11 cellular contexts compared by ENCODE assay signal in the genomic region with DNA sequence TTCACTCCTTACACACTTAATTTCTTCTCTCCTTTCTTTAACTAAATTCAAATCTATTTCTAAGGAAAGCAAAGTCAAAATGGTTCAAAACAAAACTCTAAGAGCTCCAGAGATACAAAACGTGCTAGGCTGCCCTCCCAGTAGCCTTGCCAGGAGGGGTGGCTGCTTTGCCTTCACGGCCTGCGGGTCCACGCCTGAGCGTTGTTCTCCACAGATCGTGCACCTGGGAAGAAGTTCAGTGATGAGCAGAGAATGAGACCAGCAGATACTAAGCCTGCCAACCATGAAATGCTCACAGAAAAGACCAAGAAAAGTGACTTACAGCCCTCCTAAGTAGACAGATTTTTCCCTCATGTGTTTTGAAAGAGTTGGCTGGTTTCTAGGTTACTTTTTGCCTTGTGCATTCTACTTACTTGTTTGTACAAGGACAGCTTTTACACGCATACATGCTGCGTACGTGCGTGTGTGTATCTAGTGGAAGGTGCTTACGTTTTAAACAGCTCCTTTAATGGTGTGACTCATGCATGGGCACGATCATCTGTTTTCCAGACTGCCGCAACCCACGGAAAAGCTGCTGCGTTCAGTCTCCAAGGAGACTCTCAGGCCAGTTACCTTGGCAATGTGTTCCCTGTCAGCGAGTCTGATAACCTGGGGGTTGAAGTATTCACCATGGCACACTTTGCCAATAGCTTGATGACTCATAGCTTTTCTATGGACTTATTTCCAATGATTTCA. TPM values are rescaled to one million over a fixed set of nuclear protein-coding genes. Genes with fewer than 3 reads are reported as not detected.
A peak's percentile ranks its signal among the peaks of the same experiment; 100 is the strongest.
DNase-seq lines count a peak whose midpoint lies in the region; ATAC-seq and TF ChIP-seq lines count a peak whose summit lies in the region.
"Had no signal": no experiment of that assay in that cellular context is flagged by ENCODE, and none has a peak within 500 bp of the region (broad histone marks: within the 10 kb centered on the region; RNA-seq: fewer than 3 reads in every experiment).

No MANE protein-coding gene starts in this region.

- 13% methylated on average over 15 of the region's 16 CpGs for WGBS in mammary epithelial cell (ENCODE audit: low coverage, missing lambda C conversion rate)

- peaks cover 13% of the 10 kb centered on the region for H3K4me1 ChIP-seq in mammary epithelial cell (ENCODE audit: insufficient read depth, low read length)
- peaks cover 0 to 8% of the 10 kb centered on the region in 2 donors for H3K4me1 ChIP-seq in thoracic aorta (ENCODE audit: control insufficient read depth in 1 of 2, low read depth in 2 of 2)

- H3K36me3 ChIP-seq in mammary epithelial cell (ENCODE audit: insufficient read depth, low read length) (no peaks in the 10 kb centered on the region), thoracic aorta (no peaks in the 10 kb centered on the region)

- DNase-seq in HT1080 (ENCODE audit: low read depth), result peak; percentile 75
- peak; percentile 90 for DNase-seq in mammary epithelial cell
- DNase-seq in iris pigment epithelial cell (ENCODE audit: low read depth), result peak; percentile 38
- DNase-seq in thoracic aorta (ENCODE audit: low spot score), result peak; percentile 36
- no peak for DNase-seq in activated CD4-positive, alpha-beta T cell treated with anti-CD3 and anti-CD28 coated beads, Interleukin-2, amount 10 ng/mL, durations not matched to agents 7 days and 5 days
- DNase-seq: activated CD4-positive, alpha-beta T cell treated with anti-CD3 and anti-CD28 coated beads for 4 hours; left colon had no signal

- H3K4me3 ChIP-seq in mammary epithelial cell (replicated peaks in 1 of 3; ENCODE audit: insufficient read depth in 1 of 3, low read depth in 2 of 3, low read length in 3 of 3) (no peak overlapping the region), thoracic aorta (peak overlapping the region; percentile 50)

- dilution Hi-C loops in mammary epithelial cell (cut with HindIII; ENCODE audit: low sequenced_read_pairs), result no loop called here

- H3K4me1 Mint-ChIP-seq in activated CD4-positive, alpha-beta T cell treated with anti-CD3 and anti-CD28 coated beads, Interleukin-2, amount 10 ng/mL, durations not matched to agents 7 days and 5 days, result no peaks in the 10 kb centered on the region

- H3K9me3 Mint-ChIP-seq in activated CD4-positive, alpha-beta T cell treated with anti-CD3 and anti-CD28 coated beads, Interleukin-2, amount 10 ng/mL, durations not matched to agents 7 days and 5 days, result no peaks in the 10 kb centered on the region

- BruUV-seq in mammary epithelial cell (replicated peaks; lab: Mats Ljungman, UMichigan), result no TSS peak

- H3K27me3 ChIP-seq in mammary epithelial cell (ENCODE audit: insufficient read depth, low read length) (no peaks in the 10 kb centered on the region), thoracic aorta (replicated peaks; ENCODE audit: insufficient read depth) (no peaks in the 10 kb centered on the region)

- no peak overlapping the region for H3K9ac ChIP-seq in mammary epithelial cell (ENCODE audit: insufficient read depth, low read length)

- H3K27ac Mint-ChIP-seq in activated CD4-positive, alpha-beta T cell treated with anti-CD3 and anti-CD28 coated beads, Interleukin-2, amount 10 ng/mL, durations not matched to agents 7 days and 5 days, result no peak overlapping the region

- H3K9me3 ChIP-seq in mammary epithelial cell (replicated peaks; ENCODE audit: insufficient read depth, low read length), result no peaks in the 10 kb centered on the region
- H3K9me3 ChIP-seq in thoracic aorta, result no peaks in the 10 kb centered on the region

- POLR2A ChIA-PET in activated CD4-positive, alpha-beta T cell treated with anti-CD3 and anti-CD28 coated beads, Interleukin-2, amount 10 ng/mL, durations not matched to agents 7 days and 5 days (lab: Charles Lee), result no interaction called here

- intact Hi-C loops in mammary epithelial cell (cut with micrococcal nuclease), result no loop called here

- no peaks in the 10 kb centered on the region for H3K36me3 Mint-ChIP-seq in activated CD4-positive, alpha-beta T cell treated with anti-CD3 and anti-CD28 coated beads, Interleukin-2, amount 10 ng/mL, durations not matched to agents 7 days and 5 days (ENCODE audit: low read depth)

- H2AFZ ChIP-seq in mammary epithelial cell (ENCODE audit: low read depth, low read length), result peak overlapping the region; percentile 69

- no peak for TF ChIP-seq CTCF in mammary epithelial cell (conservative IDR thresholded peaks at IDR 0.05 in 1 of 2, IDR thresholded peaks at IDR 0.05 in 1 of 2; ENCODE audit: extremely low read depth in 1 of 2, insufficient read depth in 1 of 2, low read depth in 1 of 2, low read length in 2 of 2)
- no peak for TF ChIP-seq CTCF in thoracic aorta (IDR thresholded peaks at IDR 0.05)

- no peaks in the 10 kb centered on the region for H4K20me1 ChIP-seq in mammary epithelial cell (ENCODE audit: insufficient read depth, low read length)

- CTCF ChIA-PET in mammary epithelial cell (lab: Charles Lee; ENCODE audit: low non-redundant PET), result interaction anchor here (0.5 kb wide), 1 partner anchor 267 kb away, joined by 9 read pairs; no protein-coding TSS in a partner anchor
- CTCF ChIA-PET in activated CD4-positive, alpha-beta T cell treated with anti-CD3 and anti-CD28 coated beads, Interleukin-2, amount 10 ng/mL, durations not matched to agents 7 days and 5 days (lab: Charles Lee), result no interaction called here

- peaks cover 9% of the 10 kb centered on the region for H3K27me3 Mint-ChIP-seq in activated CD4-positive, alpha-beta T cell treated with anti-CD3 and anti-CD28 coated beads, Interleukin-2, amount 10 ng/mL, durations not matched to agents 7 days and 5 days

- peak; percentile 90 for ATAC-seq in thoracic aorta (ENCODE audit: insufficient number of reproducible peaks, low FRiP score, low read depth)
- no peak for ATAC-seq in GM21529 (IDR thresholded peaks at IDR 0.05; ENCODE audit: unreplicated experiment)
- ATAC-seq in GM19463 (IDR thresholded peaks at IDR 0.05; ENCODE audit: unreplicated experiment), result no peak
- no peak for ATAC-seq in GM19467 (IDR thresholded peaks at IDR 0.05; ENCODE audit: unreplicated experiment)
- ATAC-seq: HCT116, left colon had no signal

- in situ Hi-C loops in mammary epithelial cell (cut with MboI; ENCODE audit: low sequenced_read_pairs in 2 of 2), result no loop called here

- peak overlapping the region; percentile 50 for H3K4me2 ChIP-seq in mammary epithelial cell (ENCODE audit: insufficient read depth, low read depth, low read length)

- H3K4me3 Mint-ChIP-seq in activated CD4-positive, alpha-beta T cell treated with anti-CD3 and anti-CD28 coated beads, Interleukin-2, amount 10 ng/mL, durations not matched to agents 7 days and 5 days, result no peak overlapping the region

- peak overlapping the region; percentile 66 for H3K27ac ChIP-seq in mammary epithelial cell (ENCODE audit: insufficient read depth, low read depth, low read length)
- peak overlapping the region; percentile 47 to 64 for H3K27ac ChIP-seq in thoracic aorta

- no peaks in the 10 kb centered on the region for H3K79me2 ChIP-seq in mammary epithelial cell (ENCODE audit: insufficient read depth, low read length)

RNA-seq across cellular contexts. Expression of a gene that starts 32.4 kb away (rescaled TPM):
- total RNA-seq in HT1080 (2014; rRNA removed; shearing (Covaris generic)), result not detected in 2 replicates
- polyA plus RNA-seq in HT1080 (2015; cell fraction: cytosol; rRNA removed), result not detected in 2 replicates
- polyA plus RNA-seq in HT1080 (2015; cell fraction: nucleus; rRNA removed), result not detected in 2 replicates
- total RNA-seq in mammary epithelial cell, result not detected
- not detected for polyA plus RNA-seq in mammary epithelial cell
- not detected for polyA minus RNA-seq in mammary epithelial cell
- not detected for total RNA-seq in thoracic aorta
- total RNA-seq in activated CD4-positive, alpha-beta T cell treated with anti-CD3 and anti-CD28 coated beads, Interleukin-2, amount 10 ng/mL, durations not matched to agents 7 days and 5 days, result not detected
- total RNA-seq: left colon had no signal
